In the genomic region with DNA sequence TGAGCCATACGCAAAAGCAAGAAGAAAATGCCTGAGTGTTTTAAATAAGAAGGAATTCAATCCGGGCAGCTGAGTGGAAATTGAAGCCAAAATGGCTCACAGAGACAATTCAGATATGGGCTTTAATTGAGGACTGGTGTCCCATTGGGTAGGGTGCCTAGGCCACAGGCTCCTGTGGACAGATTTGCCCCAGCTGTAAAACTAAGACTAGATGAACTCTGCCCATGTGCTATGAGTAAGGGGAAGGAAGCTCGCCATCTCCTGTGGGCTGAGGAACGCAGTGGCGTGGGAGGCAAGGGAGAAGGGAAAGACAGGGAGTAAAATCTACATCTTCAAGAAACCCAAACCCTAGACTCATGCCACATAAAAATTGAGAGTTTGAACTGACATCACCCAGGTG, we compare ENCODE assay signal across 9 cellular contexts.
"Had no signal": no experiment of that assay in that cellular context is flagged by ENCODE, and none has a peak within 500 bp of the region (broad histone marks: within the 10 kb centered on the region; RNA-seq: fewer than 3 reads in every experiment).

No MANE protein-coding gene starts in this region.

- H3K4me3 ChIP-seq: GM23248, HAP-1 had no signal

- DNase-seq: GM23248, GOT3, H7, HFFc6, KBM-7 had no signal

- H3K27ac ChIP-seq: GM23248, KMS-11 had no signal

- H3K4me1 ChIP-seq: HAP-1 had no signal

- H3K9me3 Mint-ChIP-seq: HFFc6, IgD-negative memory B cell had no signal

- H3K27me3 Mint-ChIP-seq: IgD-negative memory B cell had no signal

- H3K9me3 ChIP-seq: HAP-1 had no signal

- H3K4me3 Mint-ChIP-seq: HFFc6, IgD-negative memory B cell had no signal

- H3K27ac Mint-ChIP-seq: HFFc6, IgD-negative memory B cell had no signal

- H3K36me3 ChIP-seq: HAP-1 had no signal

- ATAC-seq: HCT116 had no signal
